8 cellular contexts compared by ENCODE assay signal in genomic region chr2:219388127-219388844, GRCh38. TPM values are rescaled to one million over a fixed set of nuclear protein-coding genes. Genes with fewer than 3 reads are reported as not detected.
DNase-seq lines count a peak whose midpoint lies in the region; ATAC-seq and TF ChIP-seq lines count a peak whose summit lies in the region.

No MANE protein-coding gene starts in this region.

- no peak for TF ChIP-seq POLR2A in lower leg skin (IDR thresholded peaks at IDR 0.05)

- DNase-seq in CD1c-positive myeloid dendritic cell (ENCODE audit: extremely low spot score) (peak; percentile 99), NCI-H748 treated with DMSO at 0.1 percent for 48 hours (lab: John Stamatoyannopoulos, UW) (peak; percentile 88), dermis blood vessel endothelial cell (peak; percentile 98), lower leg skin (ENCODE audit: low spot score in 2 of 2) (peak; percentile 97 to 99)
- DNase-seq in activated CD4-positive, alpha-beta T cell treated with anti-CD3 and anti-CD28 coated beads, Interleukin-2, amount 50 U/mL, for 4 hours: peak; percentile 98 to 99
- peak; percentile 98 for DNase-seq in stimulated activated CD4-positive, alpha-beta T cell treated with anti-CD3 and anti-CD28 coated beads, Interleukin-4, amount 100 ng/mL, for 24 hours

- ATAC-seq in GM19438 (IDR thresholded peaks at IDR 0.05; ENCODE audit: low read depth, unreplicated experiment) (peak; percentile 79), HG03565 (IDR thresholded peaks at IDR 0.05; ENCODE audit: unreplicated experiment) (peak; percentile 79)

- no peak overlapping the region for H3K4me3 ChIP-seq in lower leg skin (ENCODE audit: low read depth, poor library complexity, severe bottlenecking)

- no peak for TF ChIP-seq CTCF in lower leg skin (IDR thresholded peaks at IDR 0.05)

- intact Hi-C loops in lower leg skin (cut with DNase I; ENCODE audit: low total_unique reads): no loop called here

- 4 to 7% methylated on average over 12 to 26 of the region's 78 CpGs for WGBS in lower leg skin, 2 donors

RNA-seq across cellular contexts. Expression of gene DNPEP, which starts 0.6 kb away (rescaled TPM):
- 54.1 and 67.7 TPM in 2 replicates for total RNA-seq in dermis blood vessel endothelial cell
- total RNA-seq in lower leg skin: 10 to 100 TPM; 52.7 to 64.0 (median 57.6) TPM

RNA-seq across cellular contexts. Expression of gene DES, which starts 29.9 kb away (rescaled TPM):
- not detected in 2 replicates for total RNA-seq in dermis blood vessel endothelial cell
- 100 to 1,000 TPM in 1 of 4 donors, 10 to 100 TPM in 3; 19.4 to 163 (median 37.8) TPM for total RNA-seq in lower leg skin

RNA-seq across cellular contexts. Expression of gene SPEG, which starts 46.4 kb away (rescaled TPM):
- total RNA-seq in dermis blood vessel endothelial cell (0.09 and 1.7 TPM in 2 replicates), lower leg skin (10 to 100 TPM in 1 of 4 donors, 1 to 10 TPM in 3; 3.3 to 11.4 (median 5.3) TPM)

RNA-seq across cellular contexts. Expression of gene RESP18, which starts 55.7 kb away (rescaled TPM):
- total RNA-seq in dermis blood vessel endothelial cell: not detected in 2 replicates
- not detected for total RNA-seq in lower leg skin

Comparison
In these comparisons a context has a peak if more than half of its experiments do, and no peak if none do; other contexts are left out.
1. RNA of gene DES, which starts 29.9 kb away (total RNA-seq): 19.4 to 163 TPM in lower leg skin; not detected in dermis blood vessel endothelial cell; every median in the first group is over 10 times any median in the second.
2. Peak in every context shown above with its lines, with median percentiles within 50 percentile points of each other: DNase-seq.